Comparison of ENCODE assay signal across 26 cellular contexts in the genomic region with DNA sequence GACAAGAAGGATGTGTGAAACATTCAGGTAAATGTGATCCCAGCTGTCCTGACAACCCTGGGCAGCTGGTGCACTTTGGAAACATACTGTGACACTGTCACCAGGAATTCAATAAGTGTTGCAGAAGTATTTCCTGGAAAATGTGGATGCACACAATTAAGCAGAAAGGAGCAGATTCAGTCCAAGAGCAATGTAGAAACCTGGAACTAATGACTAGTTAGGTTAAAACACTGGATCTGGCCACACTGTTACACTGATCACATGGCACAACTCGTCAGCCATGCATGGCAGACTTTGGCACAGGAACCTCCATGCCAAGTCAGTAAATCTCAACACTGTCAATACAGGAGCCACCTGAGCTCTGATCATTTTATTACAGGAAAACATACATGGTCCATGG.
DNase-seq lines count a peak whose midpoint lies in the region; ATAC-seq and TF ChIP-seq lines count a peak whose summit lies in the region.
"Had no signal": no experiment of that assay in that cellular context is flagged by ENCODE, and none has a peak within 500 bp of the region (broad histone marks: within the 10 kb centered on the region; RNA-seq: fewer than 3 reads in every experiment).

No MANE protein-coding gene starts in this region.

- H3K4me2 ChIP-seq in GM23248 (ENCODE audit: unreplicated experiment): no peak overlapping the region

- H3K9me3 ChIP-seq in GM23248 (ENCODE audit: low read depth): no peaks in the 10 kb centered on the region
- H3K9me3 ChIP-seq: ascending aorta, left ventricle myocardium inferior, right atrium auricular region, vagina had no signal

- H3K27me3 ChIP-seq in GM23248 (replicated peaks; ENCODE audit: insufficient read depth): no peaks in the 10 kb centered on the region; the same call in 1 of the 2 replicates
- H3K27me3 ChIP-seq: ascending aorta, right atrium auricular region, vagina had no signal

- no peaks in the 10 kb centered on the region for H3K9me2 ChIP-seq in GM23248 (ENCODE audit: insufficient read depth)

- POLR2A ChIA-PET in activated CD4-positive, alpha-beta memory T cell treated with anti-CD3 and anti-CD28 coated beads, Interleukin-2, amount 10 ng/mL, durations not matched to agents 7 days and 5 days (lab: Charles Lee): no interaction called here

- H4K20me1 ChIP-seq in GM23248 (ENCODE audit: insufficient read depth): no peaks in the 10 kb centered on the region

- no peaks in the 10 kb centered on the region for H3K27me3 Mint-ChIP-seq in activated CD4-positive, alpha-beta memory T cell treated with anti-CD3 and anti-CD28 coated beads, Interleukin-2, amount 10 ng/mL, durations not matched to agents 7 days and 5 days
- H3K27me3 Mint-ChIP-seq in progenitor cell of endocrine pancreas: no peaks in the 10 kb centered on the region
- H3K27me3 Mint-ChIP-seq: activated naive CD4-positive, alpha-beta T cell treated with anti-CD3 and anti-CD28 coated beads, Interleukin-2, amount 50 U/mL, for 24 hours; activated T-helper 17 cell treated with anti-CD3 and anti-CD28 coated beads, Interleukin-2, amount 50 U/mL, for 72 hours had no signal

- no peak overlapping the region for H3K4me3 ChIP-seq in GM23248
- no peak overlapping the region for H3K4me3 ChIP-seq in epithelial cell of proximal tubule (ENCODE audit: low read depth, low read length)
- H3K4me3 ChIP-seq: ascending aorta, dorsolateral prefrontal cortex, left ventricle myocardium inferior, right atrium auricular region, vagina had no signal

- no peak overlapping the region for H3K4me3 Mint-ChIP-seq in activated CD4-positive, alpha-beta memory T cell treated with anti-CD3 and anti-CD28 coated beads, Interleukin-2, amount 10 ng/mL, durations not matched to agents 7 days and 5 days
- no peak overlapping the region for H3K4me3 Mint-ChIP-seq in progenitor cell of endocrine pancreas (ENCODE audit: low read depth)
- H3K4me3 Mint-ChIP-seq: activated naive CD4-positive, alpha-beta T cell treated with anti-CD3 and anti-CD28 coated beads, Interleukin-2, amount 50 U/mL, for 24 hours; activated T-helper 17 cell treated with anti-CD3 and anti-CD28 coated beads, Interleukin-2, amount 50 U/mL, for 72 hours; central memory CD8-positive, alpha-beta T cell; mesothelial cell of epicardium; natural killer cell; stimulated activated memory B cell treated with anti-CD40 and anti-IgM and Interleukin-4, amounts not matched to agents 10 μg/mL and 1 μg/mL and 100 μg/mL, for 72 hours had no signal

- H3K79me2 ChIP-seq in GM23248 (ENCODE audit: insufficient read depth): no peaks in the 10 kb centered on the region

- H3K9ac ChIP-seq in GM23248: no peak overlapping the region

- peak; percentile 3 for DNase-seq in GM23248
- DNase-seq in NCI-H345 treated with DMSO at 0.1 percent for 48 hours (lab: John Stamatoyannopoulos, UW; ENCODE audit: unreplicated experiment): peak; percentile 86
- DNase-seq in epithelial cell of proximal tubule (ENCODE audit: low read depth): peak; percentile 95
- peak; percentile 98 for DNase-seq in renal cortical epithelial cell (ENCODE audit: low read depth)
- no peak for DNase-seq in activated CD4-positive, alpha-beta memory T cell treated with anti-CD3 and anti-CD28 coated beads, Interleukin-2, amount 10 ng/mL, durations not matched to agents 7 days and 5 days
- DNase-seq in progenitor cell of endocrine pancreas (ENCODE audit: low spot score, unreplicated experiment): no peak
- DNase-seq: activated CD4-positive, alpha-beta T cell treated with anti-CD3 and anti-CD28 coated beads, Interleukin-2, amount 50 U/mL, for 48 hours; activated CD8-positive, alpha-beta memory T cell treated with anti-CD3 and anti-CD28 coated beads, Interleukin-2, amount 50 U/mL, for 48 hours; C1 segment of cervical spinal cord; dorsolateral prefrontal cortex; head of caudate nucleus; KG1; left ventricle myocardium inferior; natural killer cell; NCI-H1436; SIG-M5; stimulated activated CD4-positive, alpha-beta T cell treated with anti-CD3 and anti-CD28 coated beads, Interleukin-4, amount 100 ng/mL, for 1 hour had no signal

- no peaks in the 10 kb centered on the region for H3K9me3 Mint-ChIP-seq in activated CD4-positive, alpha-beta memory T cell treated with anti-CD3 and anti-CD28 coated beads, Interleukin-2, amount 10 ng/mL, durations not matched to agents 7 days and 5 days
- no peaks in the 10 kb centered on the region for H3K9me3 Mint-ChIP-seq in progenitor cell of endocrine pancreas (ENCODE audit: low read depth)
- H3K9me3 Mint-ChIP-seq: activated naive CD4-positive, alpha-beta T cell treated with anti-CD3 and anti-CD28 coated beads, Interleukin-2, amount 50 U/mL, for 24 hours; activated T-helper 17 cell treated with anti-CD3 and anti-CD28 coated beads, Interleukin-2, amount 50 U/mL, for 72 hours; central memory CD8-positive, alpha-beta T cell; mesothelial cell of epicardium; natural killer cell; stimulated activated memory B cell treated with anti-CD40 and anti-IgM and Interleukin-4, amounts not matched to agents 10 μg/mL and 1 μg/mL and 100 μg/mL, for 72 hours had no signal

- no peaks in the 10 kb centered on the region for H3F3A ChIP-seq in GM23248 (ENCODE audit: insufficient read depth)

- H2AFZ ChIP-seq in GM23248: no peak overlapping the region

- in situ Hi-C loops in GM23248 (cut with MboI): no loop called here

- H3K4me1 Mint-ChIP-seq in activated CD4-positive, alpha-beta memory T cell treated with anti-CD3 and anti-CD28 coated beads, Interleukin-2, amount 10 ng/mL, durations not matched to agents 7 days and 5 days: peaks cover 11% of the 10 kb centered on the region
- no peaks in the 10 kb centered on the region for H3K4me1 Mint-ChIP-seq in progenitor cell of endocrine pancreas (ENCODE audit: low read depth)
- H3K4me1 Mint-ChIP-seq: central memory CD8-positive, alpha-beta T cell; natural killer cell; stimulated activated memory B cell treated with anti-CD40 and anti-IgM and Interleukin-4, amounts not matched to agents 10 μg/mL and 1 μg/mL and 100 μg/mL, for 72 hours had no signal

- CTCF ChIA-PET in activated CD4-positive, alpha-beta memory T cell treated with anti-CD3 and anti-CD28 coated beads, Interleukin-2, amount 10 ng/mL, durations not matched to agents 7 days and 5 days (lab: Charles Lee): no interaction called here

- H3K36me3 ChIP-seq in GM23248 (ENCODE audit: low read depth): no peaks in the 10 kb centered on the region
- H3K36me3 ChIP-seq: ascending aorta, left ventricle myocardium inferior, right atrium auricular region, vagina had no signal

- H3K27ac ChIP-seq in GM23248: no peak overlapping the region
- H3K27ac ChIP-seq: ascending aorta, dorsolateral prefrontal cortex, left ventricle myocardium inferior, right atrium auricular region, vagina had no signal

- TF ChIP-seq CTCF in epithelial cell of proximal tubule (conservative IDR thresholded peaks at IDR 0.05; ENCODE audit: low read depth, low read length) (no peak), progenitor cell of endocrine pancreas (IDR thresholded peaks at IDR 0.05; ENCODE audit: unreplicated experiment) (no peak)

- no peaks in the 10 kb centered on the region for H3K4me1 ChIP-seq in GM23248 (ENCODE audit: insufficient read depth)
- H3K4me1 ChIP-seq: ascending aorta, right atrium auricular region had no signal

- no peak for ATAC-seq in HG03565 (IDR thresholded peaks at IDR 0.05; ENCODE audit: unreplicated experiment)
- ATAC-seq: activated T-helper 17 cell treated with anti-CD3 and anti-CD28 coated beads, Interleukin-2, amount 50 U/mL, for 72 hours; natural killer cell; stimulated activated memory B cell treated with anti-CD40 and anti-IgM and Interleukin-4, amounts not matched to agents 10 μg/mL and 1 μg/mL and 100 μg/mL, for 72 hours had no signal

- H3K27ac Mint-ChIP-seq in activated CD4-positive, alpha-beta memory T cell treated with anti-CD3 and anti-CD28 coated beads, Interleukin-2, amount 10 ng/mL, durations not matched to agents 7 days and 5 days: no peak overlapping the region
- no peak overlapping the region for H3K27ac Mint-ChIP-seq in progenitor cell of endocrine pancreas
- H3K27ac Mint-ChIP-seq: activated naive CD4-positive, alpha-beta T cell treated with anti-CD3 and anti-CD28 coated beads, Interleukin-2, amount 50 U/mL, for 24 hours; activated T-helper 17 cell treated with anti-CD3 and anti-CD28 coated beads, Interleukin-2, amount 50 U/mL, for 72 hours; mesothelial cell of epicardium; natural killer cell; stimulated activated memory B cell treated with anti-CD40 and anti-IgM and Interleukin-4, amounts not matched to agents 10 μg/mL and 1 μg/mL and 100 μg/mL, for 72 hours had no signal

- H3K36me3 Mint-ChIP-seq in activated CD4-positive, alpha-beta memory T cell treated with anti-CD3 and anti-CD28 coated beads, Interleukin-2, amount 10 ng/mL, durations not matched to agents 7 days and 5 days (ENCODE audit: low read depth): no peaks in the 10 kb centered on the region
- H3K36me3 Mint-ChIP-seq in progenitor cell of endocrine pancreas (ENCODE audit: insufficient read depth): no peaks in the 10 kb centered on the region
- H3K36me3 Mint-ChIP-seq: activated naive CD4-positive, alpha-beta T cell treated with anti-CD3 and anti-CD28 coated beads, Interleukin-2, amount 50 U/mL, for 24 hours; mesothelial cell of epicardium; natural killer cell; stimulated activated memory B cell treated with anti-CD40 and anti-IgM and Interleukin-4, amounts not matched to agents 10 μg/mL and 1 μg/mL and 100 μg/mL, for 72 hours had no signal

- 33 to 46% methylated on average over 1 of the region's 1 CpG for WGBS in GM23248 (ENCODE audit: low coverage in 1 of 2, low lambda C conversion rate in 2 of 2, missing lambda C conversion rate in 2 of 2), 2 experiments

Comparison
In these comparisons a context has a peak if more than half of its experiments do, and no peak if none do; other contexts are left out.
1. DNase-seq: peak in GM23248 (single experiment), NCI-H345 treated with DMSO at 0.1 percent for 48 hours (single experiment), epithelial cell of proximal tubule (single experiment) and renal cortical epithelial cell (single experiment); none in activated CD4-positive, alpha-beta memory T cell treated with anti-CD3 and anti-CD28 coated beads, Interleukin-2, amount 10 ng/mL, durations not matched to agents 7 days and 5 days (single experiment) and progenitor cell of endocrine pancreas (single experiment).